Comparison of ENCODE assay signal across 17 cellular contexts in the genomic region with DNA sequence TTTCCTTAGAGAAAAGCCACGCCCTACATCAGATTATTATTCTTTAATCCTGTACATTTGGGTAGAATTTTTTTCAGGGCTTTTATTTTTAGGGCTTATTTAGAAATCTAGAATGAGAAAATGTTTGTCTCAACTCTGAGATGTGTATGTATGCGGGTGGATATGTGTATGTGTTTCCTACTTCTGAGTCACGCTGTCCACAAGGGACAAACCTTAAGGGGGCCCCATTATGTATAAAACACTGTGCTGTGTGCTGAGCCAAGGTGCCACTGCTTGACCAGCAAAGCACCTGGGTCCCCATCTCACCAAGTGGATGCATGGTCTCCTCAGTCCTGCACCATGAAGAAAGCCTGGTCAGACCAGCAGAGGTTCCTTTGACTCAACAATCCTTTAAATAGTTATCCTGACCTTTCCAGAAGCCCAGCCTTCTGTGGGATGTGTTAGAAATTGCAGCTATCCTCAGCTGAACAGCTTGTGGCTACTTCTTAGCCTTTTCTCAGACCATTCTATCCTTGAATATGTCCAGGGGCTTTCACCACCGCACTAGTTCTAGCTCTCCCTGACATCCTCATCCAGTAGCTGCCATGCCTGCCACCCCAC. TPM values are rescaled to one million over a fixed set of nuclear protein-coding genes. Genes with fewer than 3 reads are reported as not detected.
DNase-seq lines count a peak whose midpoint lies in the region; ATAC-seq and TF ChIP-seq lines count a peak whose summit lies in the region.
"Had no signal": no experiment of that assay in that cellular context is flagged by ENCODE, and none has a peak within 500 bp of the region (broad histone marks: within the 10 kb centered on the region; RNA-seq: fewer than 3 reads in every experiment).

No MANE protein-coding gene starts in this region.

- no peak overlapping the region for H3K4me3 ChIP-seq in AG10803 (ENCODE audit: low read length)
- no peak overlapping the region for H3K4me3 ChIP-seq in KMS-11 (IDR thresholded peaks at IDR 0.05; ENCODE audit: insufficient read depth, low read depth, low read length)
- no peak overlapping the region for H3K4me3 ChIP-seq in coronary artery

- H3K27ac Mint-ChIP-seq in osteocyte (ENCODE audit: unreplicated experiment), result peak overlapping the region; percentile 70

- no peaks in the 10 kb centered on the region for H3K27me3 ChIP-seq in KMS-11 (ENCODE audit: insufficient read depth, low read depth)
- H3K27me3 ChIP-seq: foreskin keratinocyte had no signal

- peak overlapping the region; percentile 60 for H3K4me2 ChIP-seq in KMS-11

- H3K9ac ChIP-seq in KMS-11, result peak overlapping the region; percentile 30; the same call in 1 of the 2 replicates

- no peaks in the 10 kb centered on the region for H3K9me3 Mint-ChIP-seq in osteocyte (ENCODE audit: unreplicated experiment)

- TF ChIP-seq CTCF in AG10803 (conservative IDR thresholded peaks at IDR 0.05; ENCODE audit: low read length) (no peak), KMS-11 (conservative IDR thresholded peaks at IDR 0.05; ENCODE audit: low read depth, low read length) (no peak), coronary artery (IDR thresholded peaks at IDR 0.05) (no peak), osteocyte (IDR thresholded peaks at IDR 0.05) (no peak)

- DNase-seq in AG10803 (ENCODE audit: low read depth), result peak; percentile 18
- no peak for DNase-seq in coronary artery (ENCODE audit: low spot score)
- DNase-seq in osteocyte (ENCODE audit: extremely low spot score, unreplicated experiment), result no peak
- DNase-seq in SW 1271 (lab: John Stamatoyannopoulos, UW), result no peak
- no peak for DNase-seq in iPS-NIHi11 (ENCODE audit: low spot score)
- DNase-seq in NCI-H69 (lab: John Stamatoyannopoulos, UW), result no peak
- DNase-seq: activated naive CD4-positive, alpha-beta T cell; caudate nucleus; KG1; naive B cell; NCI-H1092 treated with DMSO at 0.1 percent for 48 hours; stimulated activated CD4-positive, alpha-beta T cell treated with anti-CD3 and anti-CD28 coated beads, Interleukin-15, amount 100 ng/mL, for 24 hours had no signal

- peaks cover 59% of the 10 kb centered on the region for H3K4me1 ChIP-seq in KMS-11 (ENCODE audit: low read depth, poor library complexity, severe bottlenecking)

- peak overlapping the region; percentile 27; the same call in 1 of the 2 replicates for H2AFZ ChIP-seq in KMS-11 (ENCODE audit: low read depth)

- no peak overlapping the region for H3K4me3 Mint-ChIP-seq in osteocyte (ENCODE audit: unreplicated experiment)
- H3K4me3 Mint-ChIP-seq: naive B cell had no signal

- H3K36me3 Mint-ChIP-seq in osteocyte (ENCODE audit: unreplicated experiment), result no peaks in the 10 kb centered on the region

- peaks cover 53% of the 10 kb centered on the region for H3K4me1 Mint-ChIP-seq in osteocyte (ENCODE audit: unreplicated experiment)
- H3K4me1 Mint-ChIP-seq: naive B cell had no signal

- no peaks in the 10 kb centered on the region for H4K20me1 ChIP-seq in KMS-11 (ENCODE audit: insufficient read depth)

- H3K36me3 ChIP-seq in KMS-11 (ENCODE audit: insufficient read depth), result no peaks in the 10 kb centered on the region

- no peaks in the 10 kb centered on the region for H3K27me3 Mint-ChIP-seq in osteocyte (ENCODE audit: unreplicated experiment)
- H3K27me3 Mint-ChIP-seq: naive B cell had no signal

- no peak for ATAC-seq in HG03108 (IDR thresholded peaks at IDR 0.05; ENCODE audit: unreplicated experiment)
- ATAC-seq: left lobe of liver, Panc1 had no signal

- H3K27ac ChIP-seq in KMS-11 (peak overlapping the region; percentile 85), coronary artery (peak overlapping the region; percentile 77 to 93)
- H3K27ac ChIP-seq: foreskin keratinocyte had no signal

- no peaks in the 10 kb centered on the region for H3K79me2 ChIP-seq in KMS-11 (ENCODE audit: insufficient read depth, low read depth)

RNA-seq across cellular contexts. Expression of a gene that starts 57.7 kb away (rescaled TPM):
- total RNA-seq in osteocyte, result 75.6 and 81.3 TPM in 2 replicates
